8 cellular contexts compared by ENCODE assay signal in the genomic region with DNA sequence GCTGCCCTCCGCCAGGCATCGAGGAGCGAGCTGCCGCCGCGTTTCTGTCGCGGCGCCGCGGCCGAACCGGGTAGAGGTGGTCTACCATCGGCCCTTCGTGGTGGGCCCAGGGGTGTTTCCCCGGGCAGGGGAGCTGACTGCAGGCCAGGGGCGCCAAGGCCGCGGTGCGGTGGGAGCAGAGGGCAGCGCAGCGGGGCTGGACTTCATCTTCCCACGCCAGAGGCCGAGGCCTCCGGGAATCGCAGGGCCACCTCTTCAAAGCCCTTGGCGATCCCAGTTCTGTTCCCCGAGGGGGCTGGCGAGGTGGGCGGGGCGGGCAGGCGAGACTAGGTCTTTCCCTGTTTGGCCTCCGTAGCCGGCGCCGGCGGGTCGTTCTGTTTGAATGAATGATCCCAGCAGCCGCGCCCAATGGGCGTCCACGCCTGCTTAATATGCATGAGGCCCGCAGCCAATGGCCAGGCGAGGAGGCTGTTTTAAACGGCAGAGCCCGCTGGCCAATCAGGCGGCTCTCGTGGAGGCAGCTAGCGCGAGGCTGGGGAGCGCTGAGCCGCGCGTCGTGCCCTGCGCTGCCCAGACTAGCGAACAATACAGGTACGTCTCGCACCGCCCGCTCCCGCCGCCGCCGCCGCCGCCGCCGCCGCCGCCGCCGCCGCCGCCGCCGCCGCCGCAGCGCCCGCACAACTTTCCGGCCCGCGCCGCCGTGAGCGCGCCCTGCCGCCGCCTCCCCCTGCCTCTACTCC. TPM values are rescaled to one million over a fixed set of nuclear protein-coding genes. Genes with fewer than 3 reads are reported as not detected.
A peak's percentile ranks its signal among the peaks of the same experiment; 100 is the strongest.
DNase-seq lines count a peak whose midpoint lies in the region; ATAC-seq, FAIRE-seq and TF ChIP-seq lines count a peak whose summit lies in the region.

A gene (plus strand): TSS at position 550 of the 740 bp plus-strand sequence. CDS start 2,265 bp downstream, outside the sequence.

- POLR2A ChIA-PET in A549 (lab: Yijun Ruan, JAX) = interaction anchor here (0.6 to 1.5 kb wide), 2 partner anchors 85 to 211 kb away, joined by 3 to 9 read pairs; no protein-coding TSS in a partner anchor

- H3K4me3 ChIP-seq in A549 = peak within 1 kb of the TSS; percentile 99
- peak within 1 kb of the TSS; percentile 59 for H3K4me3 ChIP-seq in iPS-18c (ENCODE audit: insufficient read depth, low read depth, low read length)
- H3K4me3 ChIP-seq in skin epidermis = peak within 1 kb of the TSS; percentile 44 to 64 (median 51)

- peak; percentile 93 for FAIRE-seq in A549 (lab: Jason Lieb, UNC)

- WGBS in A549 (ENCODE audit: missing lambda C conversion rate) = no CpG with 5 or more reads among the region's 90 CpGs

- CTCF ChIA-PET in A549 (lab: Yijun Ruan, JAX) = interaction anchor here (0.8 to 2.6 kb wide), 3 partner anchors 136 to 211 kb away, joined by 3 to 12 read pairs (median 4); no protein-coding TSS in a partner anchor

- peak; percentile 98 to 100 for ATAC-seq in A549
- ATAC-seq in GM18858 (IDR thresholded peaks at IDR 0.05; ENCODE audit: unreplicated experiment) = peak; percentile 98
- peak; percentile 92 for ATAC-seq in HG03066 (IDR thresholded peaks at IDR 0.05; ENCODE audit: low read depth, unreplicated experiment)

- H3K9me3 ChIP-seq in A549 = no peaks in the 10 kb centered on the region
- peaks cover 11% of the 10 kb centered on the region for H3K9me3 ChIP-seq in iPS-18c (ENCODE audit: control insufficient read depth, insufficient read depth, low read length)

- TF ChIP-seq RAD21 in A549 (conservative IDR thresholded peaks at IDR 0.05 in 1 of 2, IDR thresholded peaks at IDR 0.05 in 1 of 2) = no peak; a peak in 1 of 5 replicates

- no peak for TF ChIP-seq EP300 in A549 (IDR thresholded peaks at IDR 0.05)

- no peak for TF ChIP-seq CTCF in A549 (IDR thresholded peaks at IDR 0.05)

- H3K4me1 ChIP-seq in A549 = 0 out of 3 replicates have a peak, but pooled peaks cover 12% of the 10 kb centered on the region

- peak; percentile 65 for TF ChIP-seq POLR2A in A549 (IDR thresholded peaks at IDR 0.05; ENCODE audit: low read length)

- peak within 1 kb of the TSS; percentile 96 for H3K27ac ChIP-seq in A549
- peak within 1 kb of the TSS in 13 of 21 experiments; percentile 37 to 81 (median 67) for H3K27ac ChIP-seq in skin epidermis

- peak within 1 kb of the TSS; percentile 83 for H3K4me2 ChIP-seq in A549

- DNase-seq in A549 (ENCODE audit: low read depth in 1 of 2, low spot score in 1 of 2) (peak; percentile 94 to 96), NCI-H2107 treated with DMSO at 0.1 percent for 48 hours (lab: John Stamatoyannopoulos, UW; ENCODE audit: unreplicated experiment) (peak; percentile 88), UCSD-AML1 (lab: John Stamatoyannopoulos, UW; ENCODE audit: unreplicated experiment) (peak; percentile 81), brain pericyte (ENCODE audit: low read depth, low spot score) (peak; percentile 63)

TF ChIP-seq in A549, 52 proteins besides CTCF, POLR2A, EP300 and RAD21 (continues in another document):
- TF ChIP-seq, protein P1, sequence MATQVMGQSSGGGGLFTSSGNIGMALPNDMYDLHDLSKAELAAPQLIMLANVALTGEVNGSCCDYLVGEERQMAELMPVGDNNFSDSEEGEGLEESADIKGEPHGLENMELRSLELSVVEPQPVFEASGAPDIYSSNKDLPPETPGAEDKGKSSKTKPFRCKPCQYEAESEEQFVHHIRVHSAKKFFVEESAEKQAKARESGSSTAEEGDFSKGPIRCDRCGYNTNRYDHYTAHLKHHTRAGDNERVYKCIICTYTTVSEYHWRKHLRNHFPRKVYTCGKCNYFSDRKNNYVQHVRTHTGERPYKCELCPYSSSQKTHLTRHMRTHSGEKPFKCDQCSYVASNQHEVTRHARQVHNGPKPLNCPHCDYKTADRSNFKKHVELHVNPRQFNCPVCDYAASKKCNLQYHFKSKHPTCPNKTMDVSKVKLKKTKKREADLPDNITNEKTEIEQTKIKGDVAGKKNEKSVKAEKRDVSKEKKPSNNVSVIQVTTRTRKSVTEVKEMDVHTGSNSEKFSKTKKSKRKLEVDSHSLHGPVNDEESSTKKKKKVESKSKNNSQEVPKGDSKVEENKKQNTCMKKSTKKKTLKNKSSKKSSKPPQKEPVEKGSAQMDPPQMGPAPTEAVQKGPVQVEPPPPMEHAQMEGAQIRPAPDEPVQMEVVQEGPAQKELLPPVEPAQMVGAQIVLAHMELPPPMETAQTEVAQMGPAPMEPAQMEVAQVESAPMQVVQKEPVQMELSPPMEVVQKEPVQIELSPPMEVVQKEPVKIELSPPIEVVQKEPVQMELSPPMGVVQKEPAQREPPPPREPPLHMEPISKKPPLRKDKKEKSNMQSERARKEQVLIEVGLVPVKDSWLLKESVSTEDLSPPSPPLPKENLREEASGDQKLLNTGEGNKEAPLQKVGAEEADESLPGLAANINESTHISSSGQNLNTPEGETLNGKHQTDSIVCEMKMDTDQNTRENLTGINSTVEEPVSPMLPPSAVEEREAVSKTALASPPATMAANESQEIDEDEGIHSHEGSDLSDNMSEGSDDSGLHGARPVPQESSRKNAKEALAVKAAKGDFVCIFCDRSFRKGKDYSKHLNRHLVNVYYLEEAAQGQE (IDR thresholded peaks at IDR 0.05) = peak; percentile 78
- TF ChIP-seq, protein P2, sequence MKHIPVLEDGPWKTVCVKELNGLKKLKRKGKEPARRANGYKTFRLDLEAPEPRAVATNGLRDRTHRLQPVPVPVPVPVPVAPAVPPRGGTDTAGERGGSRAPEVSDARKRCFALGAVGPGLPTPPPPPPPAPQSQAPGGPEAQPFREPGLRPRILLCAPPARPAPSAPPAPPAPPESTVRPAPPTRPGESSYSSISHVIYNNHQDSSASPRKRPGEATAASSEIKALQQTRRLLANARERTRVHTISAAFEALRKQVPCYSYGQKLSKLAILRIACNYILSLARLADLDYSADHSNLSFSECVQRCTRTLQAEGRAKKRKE (CRISPR knock-in tag; IDR thresholded peaks at IDR 0.05; ENCODE audit: low read depth) = no peak
- TF ChIP-seq PHF8 (IDR thresholded peaks at IDR 0.05; ENCODE audit: borderline replicate concordance, low read depth) = no peak
- TF ChIP-seq, protein P3, sequence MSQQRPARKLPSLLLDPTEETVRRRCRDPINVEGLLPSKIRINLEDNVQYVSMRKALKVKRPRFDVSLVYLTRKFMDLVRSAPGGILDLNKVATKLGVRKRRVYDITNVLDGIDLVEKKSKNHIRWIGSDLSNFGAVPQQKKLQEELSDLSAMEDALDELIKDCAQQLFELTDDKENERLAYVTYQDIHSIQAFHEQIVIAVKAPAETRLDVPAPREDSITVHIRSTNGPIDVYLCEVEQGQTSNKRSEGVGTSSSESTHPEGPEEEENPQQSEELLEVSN (IDR thresholded peaks at IDR 0.05; ENCODE audit: borderline replicate concordance, low read depth) = peak; percentile 46; the same call in 1 of the 2 replicates
- no peak for TF ChIP-seq RCOR1 (IDR thresholded peaks at IDR 0.05; ENCODE audit: low read depth, low read length)
- no peak for TF ChIP-seq RFX5 (IDR thresholded peaks at IDR 0.05)
- TF ChIP-seq, protein P4, sequence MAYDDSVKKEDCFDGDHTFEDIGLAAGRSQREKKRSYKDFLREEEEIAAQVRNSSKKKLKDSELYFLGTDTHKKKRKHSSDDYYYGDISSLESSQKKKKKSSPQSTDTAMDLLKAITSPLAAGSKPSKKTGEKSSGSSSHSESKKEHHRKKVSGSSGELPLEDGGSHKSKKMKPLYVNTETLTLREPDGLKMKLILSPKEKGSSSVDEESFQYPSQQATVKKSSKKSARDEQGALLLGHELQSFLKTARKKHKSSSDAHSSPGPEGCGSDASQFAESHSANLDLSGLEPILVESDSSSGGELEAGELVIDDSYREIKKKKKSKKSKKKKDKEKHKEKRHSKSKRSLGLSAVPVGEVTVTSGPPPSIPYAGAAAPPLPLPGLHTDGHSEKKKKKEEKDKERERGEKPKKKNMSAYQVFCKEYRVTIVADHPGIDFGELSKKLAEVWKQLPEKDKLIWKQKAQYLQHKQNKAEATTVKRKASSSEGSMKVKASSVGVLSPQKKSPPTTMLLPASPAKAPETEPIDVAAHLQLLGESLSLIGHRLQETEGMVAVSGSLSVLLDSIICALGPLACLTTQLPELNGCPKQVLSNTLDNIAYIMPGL (CRISPR knock-in tag; IDR thresholded peaks at IDR 0.05; ENCODE audit: borderline replicate concordance) = no peak
- no peak for TF ChIP-seq KDM1A (IDR thresholded peaks at IDR 0.05; ENCODE audit: low read depth)
- TF ChIP-seq SMC3 (IDR thresholded peaks at IDR 0.05) = no peak
- TF ChIP-seq, protein P5, sequence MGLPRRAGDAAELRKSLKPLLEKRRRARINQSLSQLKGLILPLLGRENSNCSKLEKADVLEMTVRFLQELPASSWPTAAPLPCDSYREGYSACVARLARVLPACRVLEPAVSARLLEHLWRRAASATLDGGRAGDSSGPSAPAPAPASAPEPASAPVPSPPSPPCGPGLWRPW (IDR thresholded peaks at IDR 0.05) = no peak
- peak in 1 of 2 experiments; percentile 77; a peak in 3 of 5 replicates for TF ChIP-seq JUN (IDR thresholded peaks at IDR 0.05)
- TF ChIP-seq, protein P6, sequence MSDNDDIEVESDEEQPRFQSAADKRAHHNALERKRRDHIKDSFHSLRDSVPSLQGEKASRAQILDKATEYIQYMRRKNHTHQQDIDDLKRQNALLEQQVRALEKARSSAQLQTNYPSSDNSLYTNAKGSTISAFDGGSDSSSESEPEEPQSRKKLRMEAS (IDR thresholded peaks at IDR 0.05) = peak; percentile 25; the same call in 1 of the 2 replicates
- TF ChIP-seq CHD2 (IDR thresholded peaks at IDR 0.05; ENCODE audit: low read length, partially characterized antibody) = peak; percentile 76
- TF ChIP-seq, protein P7, sequence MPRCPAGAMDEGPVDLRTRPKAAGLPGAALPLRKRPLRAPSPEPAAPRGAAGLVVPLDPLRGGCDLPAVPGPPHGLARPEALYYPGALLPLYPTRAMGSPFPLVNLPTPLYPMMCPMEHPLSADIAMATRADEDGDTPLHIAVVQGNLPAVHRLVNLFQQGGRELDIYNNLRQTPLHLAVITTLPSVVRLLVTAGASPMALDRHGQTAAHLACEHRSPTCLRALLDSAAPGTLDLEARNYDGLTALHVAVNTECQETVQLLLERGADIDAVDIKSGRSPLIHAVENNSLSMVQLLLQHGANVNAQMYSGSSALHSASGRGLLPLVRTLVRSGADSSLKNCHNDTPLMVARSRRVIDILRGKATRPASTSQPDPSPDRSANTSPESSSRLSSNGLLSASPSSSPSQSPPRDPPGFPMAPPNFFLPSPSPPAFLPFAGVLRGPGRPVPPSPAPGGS (IDR thresholded peaks at IDR 0.05) = no peak
- TF ChIP-seq KDM5A (IDR thresholded peaks at IDR 0.05) = no peak
- TF ChIP-seq GATA3 (IDR thresholded peaks at IDR 0.05; ENCODE audit: borderline replicate concordance) = no peak
- no peak for TF ChIP-seq TP53 (CRISPR knock-in tag; IDR thresholded peaks at IDR 0.05)
- no peak for TF ChIP-seq ESRRA (IDR thresholded peaks at IDR 0.05; ENCODE audit: borderline replicate concordance, low read length)

RNA-seq across cellular contexts. Expression of the gene that starts here (rescaled TPM):
- polyA plus RNA-seq in A549 (2011; rRNA removed) (110 and 142 TPM in 2 replicates), A549 (2017; fragmentation: RNase III; extraction: RNeasy Plus Mini Kit Qiagen cat#74134 plus additional on column Dnase treatment) (94.6 to 121 TPM (median 104 TPM) in 3 replicates)
- 27.0 and 27.1 TPM in 2 replicates for polyA plus RNA-seq in A549 (2012; cell fraction: cytosol; rRNA removed)
- 6.8 and 14.5 TPM in 2 replicates for polyA plus RNA-seq in A549 (2012; cell fraction: nucleus; rRNA removed)
- polyA minus RNA-seq in A549 (2011; rRNA and poly(A)+ RNA removed) = 34.7 and 37.6 TPM in 2 replicates

Comparison
In these comparisons a context has a peak if more than half of its experiments do, and no peak if none do; other contexts are left out.
1. Peak in every context shown above with its lines: DNase-seq, ATAC-seq, H3K4me3 ChIP-seq and H3K27ac ChIP-seq.